1 cellular context compared by ENCODE assay signal in the genomic region with DNA sequence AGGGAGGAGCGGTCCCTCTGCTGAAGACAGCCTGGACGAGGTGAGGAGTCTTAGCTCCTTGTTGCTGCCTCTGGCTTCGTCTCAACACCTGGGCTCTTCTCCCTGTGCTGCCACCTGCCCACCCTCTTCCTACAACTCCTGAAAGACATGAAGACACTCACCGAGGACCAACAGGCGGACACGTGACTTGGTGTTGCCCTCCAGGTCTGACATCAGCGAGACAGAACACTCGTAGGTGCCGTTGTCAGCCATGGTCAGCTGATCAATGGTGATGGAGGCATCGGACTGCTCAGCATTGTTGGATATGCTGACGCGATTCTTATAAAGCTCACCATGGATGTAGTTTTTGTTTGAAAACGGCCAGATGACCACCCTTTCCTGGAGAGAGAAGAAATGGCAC.
TF ChIP-seq lines count a peak whose summit lies in the region.

No MANE protein-coding gene starts in this region.

TF ChIP-seq in H1, 55 proteins besides CTCF, POLR2A, EP300 and RAD21:
- TF ChIP-seq GABPA (IDR thresholded peaks at IDR 0.05; ENCODE audit: borderline replicate concordance, insufficient read depth, low read length) (no peak), SRF (IDR thresholded peaks at IDR 0.05; ENCODE audit: low read depth, low read length) (no peak), KDM5A (IDR thresholded peaks at IDR 0.05; ENCODE audit: low read length) (no peak), SP4 (IDR thresholded peaks at IDR 0.05; ENCODE audit: low read length) (no peak)
